11 cellular contexts compared by ENCODE assay signal in the genomic region with DNA sequence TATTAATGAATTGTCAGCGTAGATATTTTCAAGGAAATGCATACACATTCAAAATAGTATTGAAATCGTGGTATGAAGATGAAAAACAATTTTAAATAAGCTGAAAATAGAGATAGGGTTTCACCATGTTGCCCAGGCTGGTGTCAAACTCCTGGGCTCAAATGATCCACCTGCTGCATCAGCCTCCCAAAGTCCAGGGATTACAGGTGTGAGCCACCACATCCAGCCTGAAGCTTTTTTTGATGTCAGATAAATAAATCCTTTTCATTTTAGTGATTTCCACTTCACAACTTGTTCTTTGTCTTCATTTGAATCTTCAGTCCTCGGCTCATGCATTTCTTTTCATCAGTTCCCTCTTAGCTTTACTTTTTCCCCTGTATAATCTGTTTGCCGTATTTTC. TPM values are rescaled to one million over a fixed set of nuclear protein-coding genes. Genes with fewer than 3 reads are reported as not detected.
A peak's percentile ranks its signal among the peaks of the same experiment; 100 is the strongest.
DNase-seq lines count a peak whose midpoint lies in the region; ATAC-seq and TF ChIP-seq lines count a peak whose summit lies in the region.
"Had no signal": no experiment of that assay in that cellular context is flagged by ENCODE, and none has a peak within 500 bp of the region (broad histone marks: within the 10 kb centered on the region; RNA-seq: fewer than 3 reads in every experiment).

No MANE protein-coding gene starts in this region.

- peak overlapping the region; percentile 89 for H3K4me2 ChIP-seq in OCI-LY3 (ENCODE audit: low read length)

- no peaks in the 10 kb centered on the region for H3K9me3 ChIP-seq in OCI-LY3 (ENCODE audit: insufficient read depth, low read length)
- H3K9me3 ChIP-seq: uterus had no signal

- H3K79me2 ChIP-seq in OCI-LY3 (ENCODE audit: low read length): peaks cover 94% of the 10 kb centered on the region

- H3K4me1 Mint-ChIP-seq in effector memory CD8-positive, alpha-beta T cell (ENCODE audit: low read depth in 2 of 2): peaks cover 34 to 55% of the 10 kb centered on the region in 2 donors

- H3K27me3 Mint-ChIP-seq in effector memory CD8-positive, alpha-beta T cell: no peaks in the 10 kb centered on the region

- H3K4me3 Mint-ChIP-seq in effector memory CD8-positive, alpha-beta T cell: peak overlapping the region; percentile 89 to 90

- peaks cover 36% of the 10 kb centered on the region for H3K36me3 Mint-ChIP-seq in effector memory CD8-positive, alpha-beta T cell (ENCODE audit: insufficient read depth)

- peaks cover 26% of the 10 kb centered on the region for H3K36me3 ChIP-seq in OCI-LY3 (replicated peaks; ENCODE audit: low read depth, low read length)
- no peaks in the 10 kb centered on the region for H3K36me3 ChIP-seq in rectal smooth muscle tissue (ENCODE audit: control insufficient read depth, insufficient read depth, low read length)
- no peaks in the 10 kb centered on the region for H3K36me3 ChIP-seq in H7 (replicated peaks; ENCODE audit: control insufficient read depth, insufficient read depth, low read length)
- H3K36me3 ChIP-seq: uterus had no signal

- H3K9ac ChIP-seq in OCI-LY3 (ENCODE audit: low read length): no peak overlapping the region
- H3K9ac ChIP-seq in rectal smooth muscle tissue (ENCODE audit: low read length): no peak overlapping the region

- H3K27ac ChIP-seq in OCI-LY3 (ENCODE audit: low read length): no peak overlapping the region
- H3K27ac ChIP-seq in rectal smooth muscle tissue (ENCODE audit: low read depth, low read length): no peak overlapping the region
- H3K27ac ChIP-seq: uterus had no signal

- DNase-seq in GM12865 (ENCODE audit: low read depth): no peak
- DNase-seq in effector memory CD8-positive, alpha-beta T cell: no peak
- DNase-seq in H7: no peak
- DNase-seq in retina: no peak
- DNase-seq: foreskin fibroblast, left cardiac atrium, uterus had no signal

- H3K4me1 ChIP-seq in OCI-LY3 (ENCODE audit: low read length): peaks cover 42% of the 10 kb centered on the region
- peaks cover 12% of the 10 kb centered on the region for H3K4me1 ChIP-seq in rectal smooth muscle tissue (ENCODE audit: control insufficient read depth, insufficient read depth, low read length)

- H3K4me3 ChIP-seq in GM12865 (ENCODE audit: low read depth, low read length): peak overlapping the region; percentile 77; the same call in 1 of the 2 replicates
- H3K4me3 ChIP-seq in OCI-LY3 (ENCODE audit: low read length): peak overlapping the region; percentile 21; the same call in 1 of the 2 replicates
- H3K4me3 ChIP-seq in rectal smooth muscle tissue (ENCODE audit: low read length): peak overlapping the region; percentile 27
- H3K4me3 ChIP-seq in H7 (ENCODE audit: insufficient read depth, low read depth, low read length): no peak overlapping the region
- H3K4me3 ChIP-seq: uterus had no signal

- no peak overlapping the region for H2AFZ ChIP-seq in OCI-LY3 (ENCODE audit: low read depth, low read length)

- no peak for TF ChIP-seq CTCF in GM12865 (IDR thresholded peaks at IDR 0.05; ENCODE audit: insufficient read depth, low read depth, low read length, missing control alignments)
- TF ChIP-seq CTCF in OCI-LY3 (IDR thresholded peaks at IDR 0.05; ENCODE audit: low read depth, low read length): no peak

- peaks cover 79% of the 10 kb centered on the region for H4K20me1 ChIP-seq in OCI-LY3 (ENCODE audit: insufficient read depth, low read length)

- no peak for ATAC-seq in effector memory CD8-positive, alpha-beta T cell (replicated peaks)
- ATAC-seq in GM19023 (IDR thresholded peaks at IDR 0.05; ENCODE audit: unreplicated experiment): no peak
- ATAC-seq: left cardiac atrium, Panc1 had no signal

- no peaks in the 10 kb centered on the region for H3K27me3 ChIP-seq in OCI-LY3 (ENCODE audit: low read depth, low read length)
- no peaks in the 10 kb centered on the region for H3K27me3 ChIP-seq in rectal smooth muscle tissue (ENCODE audit: control insufficient read depth, insufficient read depth, low read length)
- H3K27me3 ChIP-seq in H7 (ENCODE audit: control insufficient read depth, insufficient read depth, low read length): no peaks in the 10 kb centered on the region
- H3K27me3 ChIP-seq: uterus had no signal

- H3K27ac Mint-ChIP-seq in effector memory CD8-positive, alpha-beta T cell: peak overlapping the region in 1 of 2 donors; percentile 13

- H3K9me3 Mint-ChIP-seq in effector memory CD8-positive, alpha-beta T cell: no peaks in the 10 kb centered on the region

RNA-seq across cellular contexts. Expression of gene CDK13, which starts 4.6 kb away (rescaled TPM):
- 30.6 and 48.5 TPM in 2 replicates for total RNA-seq in H7 (2014; rRNA removed; shearing (Covaris generic))
